In genomic region chr5:152119091-152119490, GRCh38 we compare ENCODE assay signal across 22 cellular contexts.
"Had no signal": no experiment of that assay in that cellular context is flagged by ENCODE, and none has a peak within 500 bp of the region (broad histone marks: within the 10 kb centered on the region; RNA-seq: fewer than 3 reads in every experiment).

No MANE protein-coding gene starts in this region.

- H3K4me1 Mint-ChIP-seq: natural killer cell had no signal

- H3K27ac Mint-ChIP-seq: natural killer cell had no signal

- ATAC-seq: esophagus mucosa, heart left ventricle, left colon, left ventricle myocardium superior, natural killer cell, psoas muscle, sciatic nerve had no signal

- H3K27me3 ChIP-seq: colonic mucosa, heart left ventricle, neutrophil, stomach, transverse colon had no signal

- FAIRE-seq: endometrium, frontal cortex had no signal

- H3K36me3 ChIP-seq: colonic mucosa, heart left ventricle, neutrophil, stomach, thoracic aorta, transverse colon had no signal

- DNase-seq: colonic mucosa; dermis blood vessel endothelial cell; heart left ventricle; hippocampal formation; left colon; left ventricle myocardium superior; mesenchymal stem cell; natural killer cell; psoas muscle; stimulated activated CD4-positive, alpha-beta T cell treated with anti-CD3 and anti-CD28 coated beads, Interleukin-12 subunit alpha, Interleukin-12 subunit beta, amount 100 ng/mL, for 4 hours; stimulated activated naive CD4-positive, alpha-beta T cell; stomach; substantia nigra; transverse colon had no signal

- H3K36me3 Mint-ChIP-seq: natural killer cell had no signal

- H3K9me3 ChIP-seq: colonic mucosa, heart left ventricle, neutrophil, psoas muscle, thoracic aorta, transverse colon had no signal

- H3K27ac ChIP-seq: colonic mucosa, heart left ventricle, neutrophil, psoas muscle, skin epidermis, stomach, thoracic aorta, transverse colon had no signal

- H3K4me1 ChIP-seq: colonic mucosa, heart left ventricle, psoas muscle, stomach, transverse colon had no signal

- H3K4me3 ChIP-seq: colonic mucosa, heart left ventricle, lung, psoas muscle, skin epidermis, stomach, thoracic aorta, transverse colon had no signal

- H3K4me3 Mint-ChIP-seq: natural killer cell had no signal
